In genomic region chrX:41090568-41091238, GRCh38 we compare ENCODE assay signal across 11 cellular contexts. TPM values are rescaled to one million over a fixed set of nuclear protein-coding genes. Genes with fewer than 3 reads are reported as not detected.
A peak's percentile ranks its signal among the peaks of the same experiment; 100 is the strongest.
DNase-seq lines count a peak whose midpoint lies in the region; TF ChIP-seq lines count a peak whose summit lies in the region.
"Had no signal": no experiment of that assay in that cellular context is flagged by ENCODE, and none has a peak within 500 bp of the region (broad histone marks: within the 10 kb centered on the region; RNA-seq: fewer than 3 reads in every experiment).

No MANE protein-coding gene starts in this region.

- H3K4me1 ChIP-seq in endocrine pancreas (ENCODE audit: control insufficient read depth, insufficient read depth, low read length) (peaks cover 12% of the 10 kb centered on the region), osteoblast (ENCODE audit: insufficient read depth, low read length) (peaks cover 23% of the 10 kb centered on the region)

- no peaks in the 10 kb centered on the region for H3K36me3 ChIP-seq in endocrine pancreas (ENCODE audit: control insufficient read depth, insufficient read depth, low read length)
- H3K36me3 ChIP-seq in osteoblast (ENCODE audit: insufficient read depth, low read length) = no peaks in the 10 kb centered on the region

- peaks cover 90% of the 10 kb centered on the region for H4K20me1 ChIP-seq in osteoblast (ENCODE audit: insufficient read depth, low read length)

- no peak for DNase-seq in GM12865 (ENCODE audit: low read depth)
- peak; percentile 31 for DNase-seq in NCI-H82 treated with DMSO at 0.1 percent for 48 hours (lab: John Stamatoyannopoulos, UW; ENCODE audit: unreplicated experiment)
- DNase-seq in osteoblast (ENCODE audit: insufficient read length, low spot score, missing footprints) = no peak
- DNase-seq in NCI-H1694 treated with DMSO at 0.1 percent for 48 hours (lab: John Stamatoyannopoulos, UW) = no peak
- DNase-seq in NCI-H446 (lab: John Stamatoyannopoulos, UW) = no peak
- no peak for DNase-seq in kidney glomerular epithelial cell (lab: John Stamatoyannopoulos, UW)
- DNase-seq in A172 (ENCODE audit: low spot score) = no peak
- DNase-seq: effector CD4-positive, alpha-beta T cell; MV-4-11; T-helper 9 cell had no signal

- H3K27ac ChIP-seq in osteoblast (ENCODE audit: low read depth, low read length) = no peak overlapping the region

- peak overlapping the region; percentile 28; the same call in 1 of the 2 replicates for H3K4me3 ChIP-seq in GM12865 (ENCODE audit: low read depth, low read length)
- peak overlapping the region; percentile 94 for H3K4me3 ChIP-seq in endocrine pancreas (ENCODE audit: control insufficient read depth, insufficient read depth, low read length)
- no peak overlapping the region for H3K4me3 ChIP-seq in osteoblast (ENCODE audit: insufficient read depth, low read length)

- TF ChIP-seq CTCF in GM12865 (IDR thresholded peaks at IDR 0.05; ENCODE audit: insufficient read depth, low read depth, low read length, missing control alignments) = no peak
- no peak for TF ChIP-seq CTCF in osteoblast (IDR thresholded peaks at IDR 0.05; ENCODE audit: extremely low read depth, low read depth, low read length)

- no peak overlapping the region for H3K9ac ChIP-seq in endocrine pancreas (ENCODE audit: control insufficient read depth, insufficient read depth, low read length)

- peak overlapping the region; percentile 90 for H3K4me2 ChIP-seq in osteoblast (ENCODE audit: insufficient read depth, low read length)

- H2AFZ ChIP-seq in osteoblast (ENCODE audit: low read length) = no peak overlapping the region

- H3K27me3 ChIP-seq in endocrine pancreas (ENCODE audit: control insufficient read depth, insufficient read depth, low read length) (no peaks in the 10 kb centered on the region), osteoblast (ENCODE audit: insufficient read depth, low read length) (peaks cover 4% of the 10 kb centered on the region)

- no peaks in the 10 kb centered on the region for H3K9me3 ChIP-seq in endocrine pancreas (ENCODE audit: control insufficient read depth, low read length)
- no peaks in the 10 kb centered on the region for H3K9me3 ChIP-seq in osteoblast (ENCODE audit: low read depth, low read length)

- H3K79me2 ChIP-seq in osteoblast (ENCODE audit: insufficient read depth, low read length) = peaks cover 100% of the 10 kb centered on the region

RNA-seq across cellular contexts. Expression of gene USP9X, which starts 5.5 kb away (rescaled TPM):
- 164 and 170 TPM in 2 replicates for total RNA-seq in osteoblast
- total RNA-seq in A172 (2014; rRNA removed; shearing (Covaris generic)) = 75.9 and 89.6 TPM in 2 replicates
